In genomic region chr3:127959873-127960272, GRCh38 we compare ENCODE assay signal across 8 cellular contexts. TPM values are rescaled to one million over a fixed set of nuclear protein-coding genes. Genes with fewer than 3 reads are reported as not detected.
DNase-seq lines count a peak whose midpoint lies in the region; TF ChIP-seq lines count a peak whose summit lies in the region.

No MANE protein-coding gene starts in this region.

- no peak overlapping the region for H3K4me3 Mint-ChIP-seq in chondrocyte (ENCODE audit: unreplicated experiment)
- H3K4me3 Mint-ChIP-seq in activated T-cell treated with anti-CD3 and anti-CD28 coated beads, Interleukin-2, amount 50 U/mL, for 24 hours: no peak overlapping the region

- H3K27ac Mint-ChIP-seq in chondrocyte (ENCODE audit: unreplicated experiment): no peak overlapping the region
- no peak overlapping the region for H3K27ac Mint-ChIP-seq in activated T-cell treated with anti-CD3 and anti-CD28 coated beads, Interleukin-2, amount 50 U/mL, for 24 hours

- TF ChIP-seq CTCF in chondrocyte (IDR thresholded peaks at IDR 0.05): peak; percentile 81

- H3K27me3 Mint-ChIP-seq in chondrocyte (ENCODE audit: low read depth): no peaks in the 10 kb centered on the region
- H3K27me3 Mint-ChIP-seq in activated T-cell treated with anti-CD3 and anti-CD28 coated beads, Interleukin-2, amount 50 U/mL, for 24 hours: peaks cover 13% of the 10 kb centered on the region

- H3K9me3 Mint-ChIP-seq in chondrocyte (ENCODE audit: low read depth): no peaks in the 10 kb centered on the region
- H3K9me3 Mint-ChIP-seq in activated T-cell treated with anti-CD3 and anti-CD28 coated beads, Interleukin-2, amount 50 U/mL, for 24 hours: no peaks in the 10 kb centered on the region

- no peaks in the 10 kb centered on the region for H3K36me3 Mint-ChIP-seq in chondrocyte (ENCODE audit: low read depth)
- H3K36me3 Mint-ChIP-seq in activated T-cell treated with anti-CD3 and anti-CD28 coated beads, Interleukin-2, amount 50 U/mL, for 24 hours (ENCODE audit: low read depth): no peaks in the 10 kb centered on the region

- DNase-seq in SIG-M5 treated with dmso at 0.1 percent for 504 hours (lab: John Stamatoyannopoulos, UW; ENCODE audit: unreplicated experiment) (peak; percentile 36), SIG-M5 (lab: John Stamatoyannopoulos, UW) (no peak), NCI-H2171 treated with DMSO at 0.1 percent for 48 hours (lab: John Stamatoyannopoulos, UW) (peak; percentile 71), chondrocyte (ENCODE audit: low spot score) (no peak), myocyte (ENCODE audit: low read depth) (peak; percentile 51)
- DNase-seq in NK-92 treated with Interleukin-12 subunit alpha and Interleukin-12 subunit beta, amount 100 ng/mL, for 24 hours (lab: John Stamatoyannopoulos, UW): no peak
- no peak for DNase-seq in activated T-cell treated with anti-CD3 and anti-CD28 coated beads, Interleukin-2, amount 50 U/mL, for 24 hours
- no peak for DNase-seq in effector CD8-positive, alpha-beta T cell (lab: John Stamatoyannopoulos, UW)

- H3K4me1 Mint-ChIP-seq in chondrocyte (ENCODE audit: low read depth): peaks cover under 1% of the 10 kb centered on the region
- H3K4me1 Mint-ChIP-seq in activated T-cell treated with anti-CD3 and anti-CD28 coated beads, Interleukin-2, amount 50 U/mL, for 24 hours (ENCODE audit: low read depth): no peaks in the 10 kb centered on the region

RNA-seq across cellular contexts. Expression of gene KBTBD12, which starts 44.8 kb away (rescaled TPM):
- total RNA-seq in chondrocyte: not detected in 3 replicates
- total RNA-seq in myocyte: 0.05 and 0.64 TPM in 2 replicates
- 0.03 TPM for polyA plus RNA-seq in myocyte (2012)

Comparison
In these comparisons a context has a peak if more than half of its experiments do, and no peak if none do; other contexts are left out.
1. DNase-seq: peak in SIG-M5 treated with dmso at 0.1 percent for 504 hours (single experiment), NCI-H2171 treated with DMSO at 0.1 percent for 48 hours (single experiment) and myocyte (single experiment); none in SIG-M5 (single experiment), chondrocyte (single experiment), NK-92 treated with Interleukin-12 subunit alpha and Interleukin-12 subunit beta, amount 100 ng/mL, for 24 hours (single experiment), activated T-cell treated with anti-CD3 and anti-CD28 coated beads, Interleukin-2, amount 50 U/mL, for 24 hours (single experiment) and effector CD8-positive, alpha-beta T cell (single experiment).